Comparison of ENCODE assay signal across 28 cellular contexts in genomic region chrX:150463566-150463965, GRCh38.
"Had no signal": no experiment of that assay in that cellular context is flagged by ENCODE, and none has a peak within 500 bp of the region (broad histone marks: within the 10 kb centered on the region; RNA-seq: fewer than 3 reads in every experiment).

No MANE protein-coding gene starts in this region.

- H3K27ac ChIP-seq: body of pancreas, coronary artery, esophagus muscularis mucosa, foreskin keratinocyte, gastrocnemius medialis had no signal

- H3K4me3 ChIP-seq: body of pancreas, coronary artery, dorsolateral prefrontal cortex, esophagus muscularis mucosa, gastrocnemius medialis had no signal

- H3K4me1 ChIP-seq: body of pancreas, foreskin keratinocyte, gastrocnemius medialis had no signal

- H3K9me3 ChIP-seq: body of pancreas, esophagus muscularis mucosa, gastrocnemius medialis had no signal

- DNase-seq: activated CD4-positive, alpha-beta T cell treated with anti-CD3 and anti-CD28 coated beads for 36 hours; activated CD4-positive, alpha-beta T cell treated with anti-CD3 and anti-CD28 coated beads, Interleukin-2, amount 10 ng/mL, durations not matched to agents 24 days and 14 days; activated CD4-positive, alpha-beta T cell treated with anti-CD3 and anti-CD28 coated beads, Interleukin-2, amount 50 U/mL, for 4 hours; activated CD4-positive, CD25-positive, alpha-beta regulatory T cell; activated CD4-positive, CD25-positive, alpha-beta regulatory T cell treated with anti-CD3 and anti-CD28 coated beads, Interleukin-2, amount 50 U/mL, for 72 hours; activated CD8-positive, alpha-beta memory T cell treated with anti-CD3 and anti-CD28 coated beads for 24 hours; activated CD8-positive, alpha-beta T cell treated with anti-CD3 and anti-CD28 coated beads for 36 hours; activated effector memory CD4-positive, alpha-beta T cell treated with Interleukin-2 at 50 U/mL for 16 hours; activated gamma-delta T cell treated with Interleukin-2 at 50 U/mL for 16 hours; activated naive CD4-positive, alpha-beta T cell treated with anti-CD3 and anti-CD28 coated beads, Interleukin-2, amount 50 U/mL, for 16 hours; activated naive CD4-positive, alpha-beta T cell treated with Interleukin-2 at 50 U/mL for 16 hours; activated T-cell treated with anti-CD3 and anti-CD28 coated beads, Interleukin-2, amount 50 U/mL, for 4 hours; amygdala; aorta; body of pancreas; effector CD4-positive, alpha-beta T cell; effector memory CD8-positive, alpha-beta T cell; erythroblast; foreskin keratinocyte; gastrocnemius medialis; hippocampal formation; T-helper 1 cell; T-helper 17 cell; T1000 had no signal

- ATAC-seq: activated CD4-positive, alpha-beta T cell treated with anti-CD3 and anti-CD28 coated beads for 36 hours; activated CD8-positive, alpha-beta T cell treated with anti-CD3 and anti-CD28 coated beads for 36 hours; activated T-cell treated with anti-CD3 and anti-CD28 coated beads, Interleukin-2, amount 50 U/mL, for 4 hours; activated T-helper 17 cell treated with anti-CD3 and anti-CD28 coated beads, Interleukin-2, amount 50 U/mL, for 72 hours; body of pancreas; effector memory CD8-positive, alpha-beta T cell; foreskin keratinocyte; gastrocnemius medialis; T-helper 17 cell had no signal

- H3K27me3 ChIP-seq: body of pancreas, esophagus muscularis mucosa, foreskin keratinocyte, gastrocnemius medialis had no signal

- H3K36me3 ChIP-seq: gastrocnemius medialis had no signal
